ENCODE assay signal across 8 cellular contexts in the genomic region with DNA sequence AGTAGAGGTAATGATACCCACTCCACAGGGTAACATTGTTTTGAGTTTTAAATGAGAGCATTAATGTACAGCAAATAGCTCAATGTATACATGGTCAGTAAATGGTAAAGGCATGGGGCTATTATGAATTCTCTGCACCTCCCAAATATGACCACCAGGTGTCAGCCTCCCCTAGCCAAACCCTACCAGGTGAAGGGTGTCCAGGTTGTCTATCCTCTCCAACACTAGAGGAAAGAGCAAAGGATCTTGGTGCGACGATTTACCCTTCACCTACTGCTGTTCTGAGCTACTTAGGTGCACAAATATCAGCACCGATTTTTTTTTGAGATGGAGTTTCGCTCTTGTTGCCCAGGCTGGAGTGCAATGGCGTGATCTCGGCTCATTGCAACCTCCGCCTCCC. TPM values are rescaled to one million over a fixed set of nuclear protein-coding genes. Genes with fewer than 3 reads are reported as not detected.
DNase-seq lines count a peak whose midpoint lies in the region; ATAC-seq and TF ChIP-seq lines count a peak whose summit lies in the region.

No MANE protein-coding gene starts in this region.

- peak; percentile 89 for ATAC-seq in HG03575 (IDR thresholded peaks at IDR 0.05; ENCODE audit: extremely low read depth, insufficient number of reproducible peaks, low FRiP score, unreplicated experiment)
- peak; percentile 84 to 94 for ATAC-seq in naive thymus-derived CD8-positive, alpha-beta T cell

- peaks cover 0 to 5% (median 2%) of the 10 kb centered on the region in 5 donors for H3K27me3 Mint-ChIP-seq in naive thymus-derived CD8-positive, alpha-beta T cell

- no peak for TF ChIP-seq POLR2A in suprapubic skin (IDR thresholded peaks at IDR 0.05)

- H3K4me3 Mint-ChIP-seq in naive thymus-derived CD8-positive, alpha-beta T cell = no peak overlapping the region

- H3K27ac ChIP-seq in suprapubic skin = no peak overlapping the region

- no peaks in the 10 kb centered on the region for H3K9me3 Mint-ChIP-seq in naive thymus-derived CD8-positive, alpha-beta T cell

- TF ChIP-seq EP300 in suprapubic skin (IDR thresholded peaks at IDR 0.05) = no peak

- H3K9me3 ChIP-seq in suprapubic skin = no peaks in the 10 kb centered on the region

- no peaks in the 10 kb centered on the region for H3K36me3 ChIP-seq in suprapubic skin

- WGBS in suprapubic skin = 60% methylated on average over 7 of the region's 7 CpGs

- no peak overlapping the region for H3K4me3 ChIP-seq in epithelial cell of proximal tubule (ENCODE audit: low read depth, low read length)
- no peak overlapping the region for H3K4me3 ChIP-seq in suprapubic skin

- no peaks in the 10 kb centered on the region for H3K36me3 Mint-ChIP-seq in naive thymus-derived CD8-positive, alpha-beta T cell

- peaks cover 4% of the 10 kb centered on the region for H3K4me1 ChIP-seq in suprapubic skin

- no peaks in the 10 kb centered on the region for H3K27me3 ChIP-seq in suprapubic skin

- POLR2A ChIA-PET in naive thymus-derived CD8-positive, alpha-beta T cell (lab: Charles Lee) = no interaction called here

- no peak overlapping the region for H3K27ac Mint-ChIP-seq in naive thymus-derived CD8-positive, alpha-beta T cell

- TF ChIP-seq CTCF in GM20000 (IDR thresholded peaks at IDR 0.05; ENCODE audit: extremely low read depth, missing control alignments) (peak; percentile 51), epithelial cell of proximal tubule (conservative IDR thresholded peaks at IDR 0.05; ENCODE audit: low read depth, low read length) (peak; percentile 67), suprapubic skin (IDR thresholded peaks at IDR 0.05) (peak; percentile 54 to 59)

- DNase-seq in COR-L47 (lab: John Stamatoyannopoulos, UW) (peak; percentile 13), GM20000 (ENCODE audit: low spot score) (peak; percentile 48), NCI-H82 (lab: John Stamatoyannopoulos, UW) (peak; percentile 88), epithelial cell of proximal tubule (ENCODE audit: low read depth) (no peak), suprapubic skin (ENCODE audit: low spot score in 2 of 2) (no peak)
- DNase-seq in activated CD8-positive, alpha-beta memory T cell treated with anti-CD3 and anti-CD28 coated beads for 4 hours (ENCODE audit: low read depth in 2 of 2) = peak; percentile 10 to 17
- DNase-seq in naive thymus-derived CD8-positive, alpha-beta T cell = peak; percentile 13 to 74 (median 50)

- H3K4me1 Mint-ChIP-seq in naive thymus-derived CD8-positive, alpha-beta T cell = peaks cover 0 to 10% (median 0%) of the 10 kb centered on the region in 4 donors

RNA-seq across cellular contexts. Expression of a gene that starts 26.5 kb away (rescaled TPM):
- total RNA-seq in epithelial cell of proximal tubule (17.7 and 21.9 TPM in 2 replicates), suprapubic skin (10 to 100 TPM; 20.9 to 27.6 (median 24.4) TPM)
- 10 to 100 TPM; 46.4 to 47.6 TPM for total RNA-seq in naive thymus-derived CD8-positive, alpha-beta T cell
- 1 to 10 TPM; 7.6 to 8.1 (median 8.0) TPM for polyA plus RNA-seq in naive thymus-derived CD8-positive, alpha-beta T cell

Comparison
In these comparisons a context has a peak if more than half of its experiments do, and no peak if none do; other contexts are left out.
1. DNase-seq: peak in COR-L47 (single experiment), GM20000 (single experiment), NCI-H82 (single experiment), activated CD8-positive, alpha-beta memory T cell treated with anti-CD3 and anti-CD28 coated beads for 4 hours (2 of 2) and naive thymus-derived CD8-positive, alpha-beta T cell (10 of 10); none in epithelial cell of proximal tubule (single experiment) and suprapubic skin (0 of 2).
2. Peak in every context shown above with its lines, with median percentiles within 50 percentile points of each other: CTCF ChIP-seq.